ENCODE assay signal across 8 cellular contexts in the genomic region with DNA sequence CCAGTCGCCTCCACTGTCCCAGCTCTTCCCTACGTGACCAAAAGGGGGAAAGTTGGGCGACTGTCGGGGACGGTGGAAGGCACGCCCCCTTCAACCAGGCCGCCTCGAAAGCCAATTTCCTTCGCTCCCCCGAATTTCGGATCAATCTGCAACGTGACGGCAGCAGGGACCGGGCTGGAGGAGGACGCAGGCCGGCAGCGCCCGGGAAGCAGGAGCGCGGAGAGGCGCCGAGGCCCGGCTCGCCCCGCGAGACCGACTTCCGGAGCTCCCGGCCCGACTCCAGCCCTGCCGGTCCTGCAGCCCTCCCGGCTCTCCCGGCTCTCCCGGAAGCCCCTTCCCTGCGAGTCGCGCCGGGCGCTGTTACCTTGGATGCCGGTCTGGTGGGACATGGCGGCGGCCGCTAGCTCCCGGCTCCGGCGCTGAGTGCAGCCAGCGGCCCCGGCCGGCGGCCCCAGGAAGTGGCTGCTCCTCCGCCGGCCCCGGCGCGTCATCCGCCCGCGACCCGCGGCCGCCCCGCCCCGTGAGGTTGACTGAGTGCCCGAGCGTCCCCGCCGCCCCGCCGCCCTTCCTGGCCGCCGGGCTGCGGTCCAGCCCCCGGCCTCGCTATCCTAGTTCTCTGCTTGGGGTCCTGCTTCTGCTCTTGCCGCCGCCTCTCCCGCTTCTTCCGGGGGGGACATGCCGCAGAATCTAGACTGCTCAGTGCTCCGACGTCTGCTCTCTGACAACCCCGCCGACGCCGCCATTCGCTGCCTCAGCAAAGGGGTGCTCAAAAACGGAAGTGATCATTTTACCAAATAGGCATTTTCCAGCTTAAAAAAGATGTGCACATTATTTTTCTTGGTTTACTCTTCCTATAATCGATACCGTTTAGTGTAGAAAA. TPM values are rescaled to one million over a fixed set of nuclear protein-coding genes. Genes with fewer than 3 reads are reported as not detected.
A peak's percentile ranks its signal among the peaks of the same experiment; 100 is the strongest.
DNase-seq lines count a peak whose midpoint lies in the region; FAIRE-seq and TF ChIP-seq lines count a peak whose summit lies in the region.

A gene (minus strand): TSS at position 461 of the 880 bp plus-strand sequence. CDS start 72 bp downstream, at position 389.

- H3K4me3 ChIP-seq in SJCRH30, result peak within 1 kb of the TSS; percentile 100

- H3K9me3 ChIP-seq in SJCRH30 (replicated peaks), result no peaks in the 10 kb centered on the region

- FAIRE-seq in frontal cortex (lab: Jason Lieb, UNC), result no peak

- peak; percentile 78 for DNase-seq in GDM1 (lab: John Stamatoyannopoulos, UW)
- DNase-seq in H4 (ENCODE audit: low spot score), result peak; percentile 52
- peak; percentile 89 to 90 for DNase-seq in SJCRH30
- DNase-seq in activated naive CD4-positive, alpha-beta T cell treated with Interleukin-2 at 50 U/mL for 16 hours, result peak; percentile 88
- peak; percentile 86 to 87 for DNase-seq in frontal cortex (ENCODE audit: low spot score in 2 of 2)
- DNase-seq in nucleus accumbens (lab: John Stamatoyannopoulos, UW), result peak in 54 of 56 donors; percentile 38 to 90 (median 78)
- peak; percentile 81 for DNase-seq in superior temporal gyrus (ENCODE audit: extremely low spot score)

- H3K27me3 ChIP-seq in SJCRH30, result no peaks in the 10 kb centered on the region

- peaks cover 28% of the 10 kb centered on the region for H3K36me3 ChIP-seq in SJCRH30

- peaks cover 7% of the 10 kb centered on the region for H3K4me1 ChIP-seq in SJCRH30

- TF ChIP-seq CTCF in LNCAP (IDR thresholded peaks at IDR 0.05), result peak; percentile 31

- H3K27ac ChIP-seq in SJCRH30, result peak within 1 kb of the TSS; percentile 84

RNA-seq across cellular contexts. Expression of the gene that starts here (rescaled TPM):
- total RNA-seq in H4 (2014; rRNA removed; shearing (Covaris generic)), result 118 and 143 TPM in 2 replicates
- 125 and 147 TPM in 2 replicates for total RNA-seq in SJCRH30 (2014; rRNA removed; shearing (Covaris generic))
- total RNA-seq in frontal cortex, result 187 TPM

Comparison
In these comparisons a context has a peak if more than half of its experiments do, and no peak if none do; other contexts are left out.
1. Peak in every context shown above with its lines: DNase-seq, H3K4me3 ChIP-seq and H3K27ac ChIP-seq.